ENCODE assay signal across 1 cellular context in genomic region chr9:92138157-92138959, GRCh38.
TF ChIP-seq lines count a peak whose summit lies in the region.

No MANE protein-coding gene starts in this region.

TF ChIP-seq in HepG2, 621 proteins besides CTCF, POLR2A, EP300 and RAD21 (continued from another document and continues in another):
- TF ChIP-seq MXI1 (IDR thresholded peaks at IDR 0.05; ENCODE audit: borderline replicate concordance, low read depth, low read length), result 0 out of 3 replicates have a peak, but pooled peaks have one; percentile 50
- no peak for TF ChIP-seq HES4 (CRISPR knock-in tag; IDR thresholded peaks at IDR 0.05; ENCODE audit: borderline replicate concordance)
- TF ChIP-seq TBX2 (CRISPR knock-in tag; IDR thresholded peaks at IDR 0.05; ENCODE audit: borderline replicate concordance), result 0 out of 2 replicates have a peak, but pooled peaks have one; percentile 52
- TF ChIP-seq ZNF784 (CRISPR knock-in tag; IDR thresholded peaks at IDR 0.05; ENCODE audit: borderline replicate concordance), result no peak
- TF ChIP-seq NONO (IDR thresholded peaks at IDR 0.05), result no peak
- 0 out of 2 replicates have a peak, but pooled peaks have one; percentile 15 for TF ChIP-seq NONO (CRISPR knock-in tag; conservative IDR thresholded peaks at IDR 0.05)
- TF ChIP-seq, protein P1, sequence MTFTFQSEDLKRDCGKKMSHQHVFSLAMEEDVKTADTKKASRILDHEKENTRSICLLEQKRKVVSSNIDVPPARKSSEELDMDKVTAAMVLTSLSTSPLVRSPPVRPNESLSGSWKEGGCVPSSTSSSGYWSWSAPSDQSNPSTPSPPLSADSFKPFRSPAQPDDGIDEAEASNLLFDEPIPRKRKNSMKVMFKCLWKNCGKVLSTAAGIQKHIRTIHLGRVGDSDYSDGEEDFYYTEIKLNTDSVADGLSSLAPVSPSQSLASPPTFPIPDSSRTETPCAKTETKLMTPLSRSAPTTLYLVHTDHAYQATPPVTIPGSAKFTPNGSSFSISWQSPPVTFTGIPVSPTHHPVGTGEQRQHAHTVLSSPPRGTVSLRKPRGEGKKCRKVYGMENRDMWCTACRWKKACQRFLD (CRISPR knock-in tag; IDR thresholded peaks at IDR 0.05; ENCODE audit: borderline replicate concordance), result no peak; the same call in 1 of the 2 replicates
- TF ChIP-seq DMTF1 (CRISPR knock-in tag; IDR thresholded peaks at IDR 0.05), result no peak
- no peak for TF ChIP-seq ZBTB43 (CRISPR knock-in tag; conservative IDR thresholded peaks at IDR 0.05)
- TF ChIP-seq HNRNPUL1 (IDR thresholded peaks at IDR 0.05; ENCODE audit: low read depth, low read length), result no peak
- TF ChIP-seq ARID4A (CRISPR knock-in tag; IDR thresholded peaks at IDR 0.05; ENCODE audit: borderline replicate concordance), result peak; percentile 61
- no peak for TF ChIP-seq SOX5 (CRISPR knock-in tag; IDR thresholded peaks at IDR 0.05; ENCODE audit: borderline replicate concordance)
- TF ChIP-seq KDM1A (CRISPR knock-in tag; IDR thresholded peaks at IDR 0.05), result no peak
- TF ChIP-seq POGZ (CRISPR knock-in tag; IDR thresholded peaks at IDR 0.05), result peak; percentile 45; the same call in 1 of the 2 replicates
- TF ChIP-seq WIZ (CRISPR knock-in tag; IDR thresholded peaks at IDR 0.05), result peak; percentile 93; the same call in 1 of the 2 replicates
- TF ChIP-seq FOXA1 (IDR thresholded peaks at IDR 0.05), result no peak
- TF ChIP-seq FOXA1 (CRISPR knock-in tag; IDR thresholded peaks at IDR 0.05), result peak; percentile 56; the same call in 1 of the 2 replicates
- no peak for TF ChIP-seq ZNF362 (CRISPR knock-in tag; IDR thresholded peaks at IDR 0.05; ENCODE audit: borderline replicate concordance)
- no peak; the same call in 1 of the 2 replicates for TF ChIP-seq ZMYM3 (CRISPR knock-in tag; IDR thresholded peaks at IDR 0.05)
- TF ChIP-seq ZFP37 (CRISPR knock-in tag; IDR thresholded peaks at IDR 0.05; ENCODE audit: borderline replicate concordance), result no peak
- TF ChIP-seq SYNCRIP (IDR thresholded peaks at IDR 0.05; ENCODE audit: insufficient read depth, low read depth, low read length), result no peak
- TF ChIP-seq, protein P2, sequence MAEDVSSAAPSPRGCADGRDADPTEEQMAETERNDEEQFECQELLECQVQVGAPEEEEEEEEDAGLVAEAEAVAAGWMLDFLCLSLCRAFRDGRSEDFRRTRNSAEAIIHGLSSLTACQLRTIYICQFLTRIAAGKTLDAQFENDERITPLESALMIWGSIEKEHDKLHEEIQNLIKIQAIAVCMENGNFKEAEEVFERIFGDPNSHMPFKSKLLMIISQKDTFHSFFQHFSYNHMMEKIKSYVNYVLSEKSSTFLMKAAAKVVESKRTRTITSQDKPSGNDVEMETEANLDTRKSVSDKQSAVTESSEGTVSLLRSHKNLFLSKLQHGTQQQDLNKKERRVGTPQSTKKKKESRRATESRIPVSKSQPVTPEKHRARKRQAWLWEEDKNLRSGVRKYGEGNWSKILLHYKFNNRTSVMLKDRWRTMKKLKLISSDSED (CRISPR knock-in tag; IDR thresholded peaks at IDR 0.05), result no peak
- no peak for TF ChIP-seq ZBTB46 (CRISPR knock-in tag; IDR thresholded peaks at IDR 0.05; ENCODE audit: borderline replicate concordance)
- TF ChIP-seq ETV6 (CRISPR knock-in tag; conservative IDR thresholded peaks at IDR 0.05), result no peak
- TF ChIP-seq, protein P3, sequence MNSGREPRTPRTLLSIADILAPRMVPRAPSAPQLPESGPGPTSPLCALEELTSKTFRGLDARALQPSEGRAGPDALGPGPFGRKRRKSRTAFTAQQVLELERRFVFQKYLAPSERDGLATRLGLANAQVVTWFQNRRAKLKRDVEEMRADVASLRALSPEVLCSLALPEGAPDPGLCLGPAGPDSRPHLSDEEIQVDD (CRISPR knock-in tag; IDR thresholded peaks at IDR 0.05; ENCODE audit: borderline replicate concordance), result no peak
- no peak; the same call in 1 of the 2 replicates for TF ChIP-seq ZNF747 (CRISPR knock-in tag; IDR thresholded peaks at IDR 0.05; ENCODE audit: borderline replicate concordance)
- no peak for TF ChIP-seq MTA3 (CRISPR knock-in tag; IDR thresholded peaks at IDR 0.05)
- TF ChIP-seq ZNF263 (CRISPR knock-in tag; IDR thresholded peaks at IDR 0.05), result 0 out of 2 replicates have a peak, but pooled peaks have one; percentile 23
- TF ChIP-seq ZNF335 (CRISPR knock-in tag; IDR thresholded peaks at IDR 0.05), result no peak
- no peak for TF ChIP-seq RARG (CRISPR knock-in tag; IDR thresholded peaks at IDR 0.05; ENCODE audit: low read depth)
- TF ChIP-seq, protein P4, sequence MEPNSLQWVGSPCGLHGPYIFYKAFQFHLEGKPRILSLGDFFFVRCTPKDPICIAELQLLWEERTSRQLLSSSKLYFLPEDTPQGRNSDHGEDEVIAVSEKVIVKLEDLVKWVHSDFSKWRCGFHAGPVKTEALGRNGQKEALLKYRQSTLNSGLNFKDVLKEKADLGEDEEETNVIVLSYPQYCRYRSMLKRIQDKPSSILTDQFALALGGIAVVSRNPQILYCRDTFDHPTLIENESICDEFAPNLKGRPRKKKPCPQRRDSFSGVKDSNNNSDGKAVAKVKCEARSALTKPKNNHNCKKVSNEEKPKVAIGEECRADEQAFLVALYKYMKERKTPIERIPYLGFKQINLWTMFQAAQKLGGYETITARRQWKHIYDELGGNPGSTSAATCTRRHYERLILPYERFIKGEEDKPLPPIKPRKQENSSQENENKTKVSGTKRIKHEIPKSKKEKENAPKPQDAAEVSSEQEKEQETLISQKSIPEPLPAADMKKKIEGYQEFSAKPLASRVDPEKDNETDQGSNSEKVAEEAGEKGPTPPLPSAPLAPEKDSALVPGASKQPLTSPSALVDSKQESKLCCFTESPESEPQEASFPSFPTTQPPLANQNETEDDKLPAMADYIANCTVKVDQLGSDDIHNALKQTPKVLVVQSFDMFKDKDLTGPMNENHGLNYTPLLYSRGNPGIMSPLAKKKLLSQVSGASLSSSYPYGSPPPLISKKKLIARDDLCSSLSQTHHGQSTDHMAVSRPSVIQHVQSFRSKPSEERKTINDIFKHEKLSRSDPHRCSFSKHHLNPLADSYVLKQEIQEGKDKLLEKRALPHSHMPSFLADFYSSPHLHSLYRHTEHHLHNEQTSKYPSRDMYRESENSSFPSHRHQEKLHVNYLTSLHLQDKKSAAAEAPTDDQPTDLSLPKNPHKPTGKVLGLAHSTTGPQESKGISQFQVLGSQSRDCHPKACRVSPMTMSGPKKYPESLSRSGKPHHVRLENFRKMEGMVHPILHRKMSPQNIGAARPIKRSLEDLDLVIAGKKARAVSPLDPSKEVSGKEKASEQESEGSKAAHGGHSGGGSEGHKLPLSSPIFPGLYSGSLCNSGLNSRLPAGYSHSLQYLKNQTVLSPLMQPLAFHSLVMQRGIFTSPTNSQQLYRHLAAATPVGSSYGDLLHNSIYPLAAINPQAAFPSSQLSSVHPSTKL (CRISPR knock-in tag; IDR thresholded peaks at IDR 0.05), result peak; percentile 16; the same call in 1 of the 2 replicates
- no peak; the same call in 1 of the 2 replicates for TF ChIP-seq ZSCAN31 (CRISPR knock-in tag; IDR thresholded peaks at IDR 0.05; ENCODE audit: low read depth)
- TF ChIP-seq ZNF232 (CRISPR knock-in tag; IDR thresholded peaks at IDR 0.05; ENCODE audit: borderline replicate concordance), result peak; percentile 36; the same call in 1 of the 2 replicates
- TF ChIP-seq ZMYM4 (CRISPR knock-in tag; IDR thresholded peaks at IDR 0.05), result peak; percentile 76
- TF ChIP-seq SP140L (CRISPR knock-in tag; IDR thresholded peaks at IDR 0.05; ENCODE audit: borderline replicate concordance), result no peak
